In genomic region chr1:12028248-12028647, GRCh38 we compare ENCODE assay signal across 1 cellular context.
TF ChIP-seq lines count a peak whose summit lies in the region.

No MANE protein-coding gene starts in this region.

TF ChIP-seq in HepG2, 621 proteins besides CTCF, POLR2A, EP300 and RAD21:
- TF ChIP-seq FOXA1 (IDR thresholded peaks at IDR 0.05) (no peak), FOXA1 (CRISPR knock-in tag; IDR thresholded peaks at IDR 0.05) (no peak), ZBTB8A (CRISPR knock-in tag; IDR thresholded peaks at IDR 0.05; ENCODE audit: borderline replicate concordance, low read depth) (no peak), ZSCAN22 (CRISPR knock-in tag; IDR thresholded peaks at IDR 0.05) (no peak), HNRNPUL1 (IDR thresholded peaks at IDR 0.05; ENCODE audit: low read depth, low read length) (no peak), TOPORS (CRISPR knock-in tag; IDR thresholded peaks at IDR 0.05) (no peak)
- TF ChIP-seq, protein P1, sequence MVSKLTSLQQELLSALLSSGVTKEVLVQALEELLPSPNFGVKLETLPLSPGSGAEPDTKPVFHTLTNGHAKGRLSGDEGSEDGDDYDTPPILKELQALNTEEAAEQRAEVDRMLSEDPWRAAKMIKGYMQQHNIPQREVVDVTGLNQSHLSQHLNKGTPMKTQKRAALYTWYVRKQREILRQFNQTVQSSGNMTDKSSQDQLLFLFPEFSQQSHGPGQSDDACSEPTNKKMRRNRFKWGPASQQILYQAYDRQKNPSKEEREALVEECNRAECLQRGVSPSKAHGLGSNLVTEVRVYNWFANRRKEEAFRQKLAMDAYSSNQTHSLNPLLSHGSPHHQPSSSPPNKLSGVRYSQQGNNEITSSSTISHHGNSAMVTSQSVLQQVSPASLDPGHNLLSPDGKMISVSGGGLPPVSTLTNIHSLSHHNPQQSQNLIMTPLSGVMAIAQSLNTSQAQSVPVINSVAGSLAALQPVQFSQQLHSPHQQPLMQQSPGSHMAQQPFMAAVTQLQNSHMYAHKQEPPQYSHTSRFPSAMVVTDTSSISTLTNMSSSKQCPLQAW (CRISPR knock-in tag; IDR thresholded peaks at IDR 0.05) = no peak
